8 cellular contexts compared by ENCODE assay signal in genomic region chr11:134360050-134360835, GRCh38. TPM values are rescaled to one million over a fixed set of nuclear protein-coding genes. Genes with fewer than 3 reads are reported as not detected.
DNase-seq lines count a peak whose midpoint lies in the region; ATAC-seq and TF ChIP-seq lines count a peak whose summit lies in the region.

No MANE protein-coding gene starts in this region.

- H3K4me1 ChIP-seq in mucosa of descending colon (ENCODE audit: low read depth) = no peaks in the 10 kb centered on the region

- no peaks in the 10 kb centered on the region for H3K36me3 ChIP-seq in mucosa of descending colon (ENCODE audit: low read depth)

- peak; percentile 78 for ATAC-seq in HG03108 (IDR thresholded peaks at IDR 0.05; ENCODE audit: unreplicated experiment)
- ATAC-seq in mucosa of descending colon = peak; percentile 98

- H3K9me3 ChIP-seq in mucosa of descending colon = no peaks in the 10 kb centered on the region

- DNase-seq in NCI-H345 (lab: John Stamatoyannopoulos, UW) (peak; percentile 25), NCI-H345 treated with DMSO at 0.1 percent for 48 hours (lab: John Stamatoyannopoulos, UW; ENCODE audit: unreplicated experiment) (no peak), NOMO-1 (lab: John Stamatoyannopoulos, UW; ENCODE audit: unreplicated experiment in 2 of 2) (peak; percentile 29 to 42), epithelial cell of esophagus (ENCODE audit: low read depth) (peak; percentile 72), mucosa of descending colon (peak; percentile 74 to 92 (median 89))
- DNase-seq in activated CD8-positive, alpha-beta memory T cell treated with anti-CD3 and anti-CD28 coated beads, Interleukin-2, amount 50 U/mL, for 1 hour (ENCODE audit: extremely low read depth) = peak; percentile 7
- peak; percentile 19 to 43 for DNase-seq in stimulated activated CD8-positive, alpha-beta memory T cell treated with anti-CD3 and anti-CD28 coated beads, Interleukin-4, amount 100 ng/mL, for 4 hours (ENCODE audit: low read depth in 2 of 2, low spot score in 1 of 2)

- intact Hi-C loops in mucosa of descending colon (cut with DNase I, micrococcal nuclease) = no loop called here

- H3K4me3 ChIP-seq in epithelial cell of esophagus (ENCODE audit: low read length) (no peak overlapping the region), mucosa of descending colon (no peak overlapping the region)

- TF ChIP-seq CTCF in epithelial cell of esophagus (IDR thresholded peaks at IDR 0.05; ENCODE audit: insufficient read depth, low read depth, low read length, missing control alignments) (peak; percentile 93), mucosa of descending colon (IDR thresholded peaks at IDR 0.05) (peak; percentile 78)

RNA-seq across cellular contexts. Expression of gene GLB1L2, which starts 28.5 kb away (rescaled TPM):
- total RNA-seq in mucosa of descending colon = 10 to 100 TPM; 21.5 to 27.9 (median 26.9) TPM

RNA-seq across cellular contexts. Expression of gene B3GAT1, which starts 51.8 kb away (rescaled TPM):
- total RNA-seq in mucosa of descending colon = under 1 TPM; 0.09 to 0.38 (median 0.22) TPM
